5 cellular contexts compared by ENCODE assay signal in the genomic region with DNA sequence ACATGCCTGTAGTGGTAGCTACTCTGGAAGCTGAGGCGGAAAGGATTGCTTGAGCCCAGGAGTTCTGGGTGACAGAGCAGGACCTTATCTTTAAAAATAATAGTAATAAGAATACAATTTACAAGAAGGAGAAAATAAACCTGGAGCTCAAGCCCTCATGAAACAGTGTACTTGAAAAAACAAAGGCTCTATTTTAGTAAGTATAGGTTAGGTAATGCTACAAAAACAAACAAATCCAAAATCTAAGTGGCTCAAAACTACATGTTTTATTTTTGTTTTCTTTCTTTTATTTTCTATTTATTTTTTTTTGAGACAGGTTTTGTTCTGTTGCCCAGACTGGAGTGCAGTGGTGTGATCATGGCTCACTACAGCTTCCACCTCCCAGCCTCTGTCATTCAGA.
"Had no signal": no experiment of that assay in that cellular context is flagged by ENCODE, and none has a peak within 500 bp of the region (broad histone marks: within the 10 kb centered on the region; RNA-seq: fewer than 3 reads in every experiment).

No MANE protein-coding gene starts in this region.

- ATAC-seq: GM23338 had no signal

- DNase-seq: H9, HCEC 1CT, KG1 had no signal

- H3K4me3 ChIP-seq: GM23338 had no signal

- H3K9me3 Mint-ChIP-seq: GM23338, IgD-negative memory B cell had no signal

- H3K4me2 ChIP-seq: GM23338 had no signal

- H2AFZ ChIP-seq: GM23338 had no signal

- H3K27ac Mint-ChIP-seq: GM23338 had no signal

- H3K4me3 Mint-ChIP-seq: GM23338, H9 had no signal

- H3K27me3 Mint-ChIP-seq: IgD-negative memory B cell had no signal
